23 cellular contexts compared by ENCODE assay signal in genomic region chr6:99369533-99369932, GRCh38. TPM values are rescaled to one million over a fixed set of nuclear protein-coding genes. Genes with fewer than 3 reads are reported as not detected.
"Had no signal": no experiment of that assay in that cellular context is flagged by ENCODE, and none has a peak within 500 bp of the region (broad histone marks: within the 10 kb centered on the region; RNA-seq: fewer than 3 reads in every experiment).

No MANE protein-coding gene starts in this region.

- H3K4me3 ChIP-seq: colonic mucosa, hepatocyte, left ventricle myocardium inferior, lower lobe of right lung, psoas muscle, right lobe of liver, tibial nerve, upper lobe of right lung, vagina had no signal

- DNase-seq: colonic mucosa; dermis blood vessel endothelial cell; erythroblast; foreskin keratinocyte; head of caudate nucleus; islet precursor cell; left ventricle myocardium inferior; lower lobe of right lung; midbrain; psoas muscle; retina; right lobe of liver; stimulated activated CD4-positive, alpha-beta T cell treated with anti-CD3 and anti-CD28 coated beads, Interleukin-4, amount 100 ng/mL, for 1 hour; stimulated activated CD8-positive, alpha-beta memory T cell treated with anti-CD3 and anti-CD28 coated beads, Interleukin-4, amount 100 ng/mL, for 48 hours; upper lobe of right lung had no signal

- H3K4me2 ChIP-seq: hepatocyte had no signal

- H2AFZ ChIP-seq: hepatocyte had no signal

- H3K27me3 Mint-ChIP-seq: memory B cell; natural killer cell treated with Interleukin-12 subunit alpha and Interleukin-12 subunit beta and Interleukin-15 and Interleukin-18, amount 100 ng/mL, for 72 hours; stimulated activated memory B cell treated with anti-CD40 and anti-IgM and Interleukin-4, amounts not matched to agents 10 μg/mL and 1 μg/mL and 100 μg/mL, for 72 hours; stimulated activated naive CD8-positive, alpha-beta T cell treated with anti-CD3 and anti-CD28 coated beads, Interleukin-15, Interleukin-2, amounts not matched to agents 100 ng/mL and 50 ng/mL, for 24 hours had no signal

- H3K9me3 Mint-ChIP-seq: memory B cell; natural killer cell treated with Interleukin-12 subunit alpha and Interleukin-12 subunit beta and Interleukin-15 and Interleukin-18, amount 100 ng/mL, for 72 hours; stimulated activated memory B cell treated with anti-CD40 and anti-IgM and Interleukin-4, amounts not matched to agents 10 μg/mL and 1 μg/mL and 100 μg/mL, for 72 hours; stimulated activated naive CD8-positive, alpha-beta T cell treated with anti-CD3 and anti-CD28 coated beads, Interleukin-15, Interleukin-2, amounts not matched to agents 100 ng/mL and 50 ng/mL, for 24 hours had no signal

- H3K36me3 ChIP-seq: colonic mucosa, lower lobe of right lung, right lobe of liver, upper lobe of right lung, vagina had no signal

- H3K9me3 ChIP-seq: colonic mucosa, left ventricle myocardium inferior, lower lobe of right lung, psoas muscle, right lobe of liver, tibial nerve, upper lobe of right lung, vagina had no signal

- H3K27ac ChIP-seq: colonic mucosa, foreskin keratinocyte, hepatocyte, left ventricle myocardium inferior, lower lobe of right lung, psoas muscle, right lobe of liver, tibial nerve, upper lobe of right lung, vagina had no signal

- FAIRE-seq: endothelial cell of umbilical vein had no signal

- H3K27ac Mint-ChIP-seq: memory B cell; natural killer cell treated with Interleukin-12 subunit alpha and Interleukin-12 subunit beta and Interleukin-15 and Interleukin-18, amount 100 ng/mL, for 72 hours; stimulated activated memory B cell treated with anti-CD40 and anti-IgM and Interleukin-4, amounts not matched to agents 10 μg/mL and 1 μg/mL and 100 μg/mL, for 72 hours; stimulated activated naive CD8-positive, alpha-beta T cell treated with anti-CD3 and anti-CD28 coated beads, Interleukin-15, Interleukin-2, amounts not matched to agents 100 ng/mL and 50 ng/mL, for 24 hours had no signal

- H3K27me3 ChIP-seq: colonic mucosa, foreskin keratinocyte, hepatocyte, right lobe of liver, tibial nerve, upper lobe of right lung, vagina had no signal

- H3K4me1 ChIP-seq: colonic mucosa, foreskin keratinocyte, left ventricle myocardium inferior, lower lobe of right lung, psoas muscle, right lobe of liver, tibial nerve, upper lobe of right lung, vagina had no signal

- H3K4me3 Mint-ChIP-seq: memory B cell; natural killer cell treated with Interleukin-12 subunit alpha and Interleukin-12 subunit beta and Interleukin-15 and Interleukin-18, amount 100 ng/mL, for 72 hours; stimulated activated memory B cell treated with anti-CD40 and anti-IgM and Interleukin-4, amounts not matched to agents 10 μg/mL and 1 μg/mL and 100 μg/mL, for 72 hours; stimulated activated naive CD8-positive, alpha-beta T cell treated with anti-CD3 and anti-CD28 coated beads, Interleukin-15, Interleukin-2, amounts not matched to agents 100 ng/mL and 50 ng/mL, for 24 hours had no signal

- H3K79me2 ChIP-seq: hepatocyte had no signal

- H3K36me3 Mint-ChIP-seq: natural killer cell treated with Interleukin-12 subunit alpha and Interleukin-12 subunit beta and Interleukin-15 and Interleukin-18, amount 100 ng/mL, for 72 hours; stimulated activated memory B cell treated with anti-CD40 and anti-IgM and Interleukin-4, amounts not matched to agents 10 μg/mL and 1 μg/mL and 100 μg/mL, for 72 hours had no signal

- ATAC-seq: foreskin keratinocyte; lower lobe of right lung; natural killer cell treated with Interleukin-12 subunit alpha and Interleukin-12 subunit beta and Interleukin-15 and Interleukin-18, amount 100 ng/mL, for 72 hours; psoas muscle; right lobe of liver; stimulated activated memory B cell treated with anti-CD40 and anti-IgM and Interleukin-4, amounts not matched to agents 10 μg/mL and 1 μg/mL and 100 μg/mL, for 72 hours; upper lobe of right lung had no signal

- H3K4me1 Mint-ChIP-seq: memory B cell; stimulated activated memory B cell treated with anti-CD40 and anti-IgM and Interleukin-4, amounts not matched to agents 10 μg/mL and 1 μg/mL and 100 μg/mL, for 72 hours had no signal

RNA-seq across cellular contexts. Expression of gene FAXC, which starts 20.1 kb away (rescaled TPM):
- total RNA-seq: natural killer cell treated with Interleukin-12 subunit alpha and Interleukin-12 subunit beta and Interleukin-15 and Interleukin-18, amount 100 ng/mL, for 72 hours; right lobe of liver had no signal
